Comparison of ENCODE assay signal across 8 cellular contexts in genomic region chr12:12724421-12725085, GRCh38. TPM values are rescaled to one million over a fixed set of nuclear protein-coding genes. Genes with fewer than 3 reads are reported as not detected.
DNase-seq lines count a peak whose midpoint lies in the region; ATAC-seq, FAIRE-seq and TF ChIP-seq lines count a peak whose summit lies in the region.

No MANE protein-coding gene starts in this region.

- BruUV-seq in K562 (replicated peaks; lab: Mats Ljungman, UMichigan): TSS peak; percentile 66

- no peaks in the 10 kb centered on the region for H4K20me1 ChIP-seq in KMS-11 (ENCODE audit: insufficient read depth)
- no peaks in the 10 kb centered on the region for H4K20me1 ChIP-seq in K562 (replicated peaks; ENCODE audit: control insufficient read depth, insufficient read depth, low read length)

- DNase-seq in stimulated activated CD4-positive, alpha-beta T cell treated with anti-CD3 and anti-CD28 coated beads, Interleukin-4, amount 100 ng/mL, for 4 hours: peak; percentile 27 to 36
- DNase-seq in stimulated activated CD4-positive, alpha-beta T cell treated with anti-CD3 and anti-CD28 coated beads, Interleukin-1b, Interleukin-23, amount 100 ng/mL, for 48 hours: no peak
- peak in 3 of 4 experiments; percentile 34 to 38 (median 37) for DNase-seq in K562 (ENCODE audit: extremely low read depth in 1 of 4, low spot score in 3 of 4)
- DNase-seq in left lobe of liver (ENCODE audit: low spot score): no peak
- no peak for DNase-seq in NCI-H446 (lab: John Stamatoyannopoulos, UW)

- H3K27ac ChIP-seq in KMS-11 (peak overlapping the region; percentile 98), K562 (ENCODE audit: extremely low read depth, low read depth, low read length) (peak overlapping the region; percentile 97), temporal lobe (ENCODE audit: low read depth, low read length) (peak overlapping the region; percentile 91)

- H3K27me3 ChIP-seq in KMS-11 (ENCODE audit: insufficient read depth, low read depth): no peaks in the 10 kb centered on the region
- H3K27me3 ChIP-seq in K562 (ENCODE audit: control insufficient read depth in 2 of 2, insufficient read depth in 2 of 2, low read length in 2 of 2): no peaks in the 10 kb centered on the region

- in situ Hi-C loops in K562 (cut with MboI): loop anchor here (25.0 kb wide), 1 partner anchor 1162 kb away; no protein-coding TSS in a partner anchor

- POLR2A ChIA-PET in K562 (lab: Yijun Ruan, JAX): interaction anchor here (0.7 to 1.7 kb wide), 3 partner anchors 10 to 487 kb away, joined by 3 to 4 read pairs (median 4); partner anchors contain the start of gene BORCS5

- TF ChIP-seq CTCF in KMS-11 (conservative IDR thresholded peaks at IDR 0.05; ENCODE audit: low read depth, low read length): no peak
- no peak for TF ChIP-seq CTCF in K562 (IDR thresholded peaks at IDR 0.05 in 2 of 3, conservative IDR thresholded peaks at IDR 0.05 in 1 of 3; ENCODE audit: insufficient read depth in 2 of 3, low read depth in 1 of 3, low read length in 3 of 3)

- H3K36me3 ChIP-seq in KMS-11 (ENCODE audit: insufficient read depth) (peaks cover 18% of the 10 kb centered on the region; the same call in 1 of the 2 replicates), K562 (ENCODE audit: control insufficient read depth, insufficient read depth, low read length) (peaks cover 27% of the 10 kb centered on the region)

- CTCF ChIA-PET in K562 (lab: Yijun Ruan, JAX; ENCODE audit: low intra/inter-chr PET ratio): no interaction called here

- TF ChIP-seq RAD21 in K562 (CRISPR knock-in tag; conservative IDR thresholded peaks at IDR 0.05 in 1 of 2, IDR thresholded peaks at IDR 0.05 in 1 of 2): no peak

- WGBS in K562 (ENCODE audit: insufficient coverage, low coverage, missing lambda C conversion rate): 2% methylated on average over 15 of the region's 46 CpGs

- H3K4me1 ChIP-seq in KMS-11 (ENCODE audit: low read depth, poor library complexity, severe bottlenecking) (peaks cover 26% of the 10 kb centered on the region), K562 (replicated peaks in 1 of 2; ENCODE audit: control insufficient read depth in 2 of 2, insufficient read depth in 2 of 2, low read length in 2 of 2) (peaks cover 11 to 18% of the 10 kb centered on the region in 2 experiments; a peak in 2 of 5 replicates)

- peak overlapping the region; percentile 84 for H3K4me2 ChIP-seq in KMS-11
- peak overlapping the region; percentile 80 for H3K4me2 ChIP-seq in K562 (ENCODE audit: insufficient read depth, low read length)

- H2AFZ ChIP-seq in KMS-11 (ENCODE audit: low read depth) (no peak overlapping the region), K562 (ENCODE audit: low read depth, low read length) (no peak overlapping the region)

- no peaks in the 10 kb centered on the region for H3K9me3 ChIP-seq in K562 (replicated peaks; ENCODE audit: control insufficient read depth, insufficient read depth, low read depth, low read length)

- intact Hi-C loops in K562 (cut with micrococcal nuclease): loop anchor here (1.0 to 5.0 kb wide), 2 partner anchors 7 to 63 kb away; partner anchors contain the start of genes APOLD1 and CDKN1B

- no peak overlapping the region for H3K4me3 ChIP-seq in KMS-11 (IDR thresholded peaks at IDR 0.05; ENCODE audit: insufficient read depth, low read depth, low read length)
- H3K4me3 ChIP-seq in K562: peak overlapping the region; percentile 57

- TF ChIP-seq EP300 in K562 (IDR thresholded peaks at IDR 0.05; ENCODE audit: low read length): no peak

- FAIRE-seq in K562 (lab: Jason Lieb, UNC): no peak

- H3K9ac ChIP-seq in KMS-11 (peak overlapping the region; percentile 98), K562 (ENCODE audit: insufficient read depth in 1 of 2, low read depth in 2 of 2, low read length in 2 of 2) (peak overlapping the region; percentile 94 to 98)

- H3K9me1 ChIP-seq in K562 (ENCODE audit: control insufficient read depth, insufficient read depth, low read length): no peaks in the 10 kb centered on the region

- TF ChIP-seq POLR2A in K562 (conservative IDR thresholded peaks at IDR 0.05): peak; percentile 52; the same call in 1 of the 2 replicates

- ATAC-seq in K562 (no peak; the same call in 2 of the 3 replicates), left lobe of liver (peak; percentile 22), GM21360 (IDR thresholded peaks at IDR 0.05; ENCODE audit: unreplicated experiment) (no peak)

- H3K79me2 ChIP-seq in KMS-11 (ENCODE audit: insufficient read depth, low read depth) (peaks cover 86% of the 10 kb centered on the region), K562 (ENCODE audit: control insufficient read depth, insufficient read depth, low read length) (peaks cover 87% of the 10 kb centered on the region)

TF ChIP-seq in K562, 482 proteins besides CTCF, POLR2A, EP300 and RAD21 (continues in another document):
- TF ChIP-seq EGR1 (conservative IDR thresholded peaks at IDR 0.05) (0 out of 2 replicates have a peak, but pooled peaks have one; percentile 5), RBFOX2 (IDR thresholded peaks at IDR 0.05; ENCODE audit: low read depth, low read length) (peak; percentile 79), ZNF280A (IDR thresholded peaks at IDR 0.05; ENCODE audit: low read depth, partially characterized antibody) (no peak), PRPF4 (IDR thresholded peaks at IDR 0.05; ENCODE audit: insufficient read depth, low read depth, low read length, poor library complexity, severe bottlenecking) (peak; percentile 43), SUPT5H (IDR thresholded peaks at IDR 0.05) (0 out of 2 replicates have a peak, but pooled peaks have one; percentile 46)
- TF ChIP-seq, protein P1, sequence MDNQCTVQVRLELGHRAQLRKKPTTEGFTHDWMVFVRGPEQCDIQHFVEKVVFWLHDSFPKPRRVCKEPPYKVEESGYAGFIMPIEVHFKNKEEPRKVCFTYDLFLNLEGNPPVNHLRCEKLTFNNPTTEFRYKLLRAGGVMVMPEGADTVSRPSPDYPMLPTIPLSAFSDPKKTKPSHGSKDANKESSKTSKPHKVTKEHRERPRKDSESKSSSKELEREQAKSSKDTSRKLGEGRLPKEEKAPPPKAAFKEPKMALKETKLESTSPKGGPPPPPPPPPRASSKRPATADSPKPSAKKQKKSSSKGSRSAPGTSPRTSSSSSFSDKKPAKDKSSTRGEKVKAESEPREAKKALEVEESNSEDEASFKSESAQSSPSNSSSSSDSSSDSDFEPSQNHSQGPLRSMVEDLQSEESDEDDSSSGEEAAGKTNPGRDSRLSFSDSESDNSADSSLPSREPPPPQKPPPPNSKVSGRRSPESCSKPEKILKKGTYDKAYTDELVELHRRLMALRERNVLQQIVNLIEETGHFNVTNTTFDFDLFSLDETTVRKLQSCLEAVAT (IDR thresholded peaks at IDR 0.05): peak in 1 of 2 experiments; percentile 70; a peak in 3 of 4 replicates

RNA-seq across cellular contexts. Expression of gene CDKN1B, which starts 7.4 kb away (rescaled TPM):
- total RNA-seq in K562 (2011; cell fraction: chromatin; rRNA removed; ENCODE audit: low replicate concordance): 6.1 and 9.5 TPM in 2 replicates
- 15.8 and 17.9 TPM in 2 replicates for total RNA-seq in K562 (2011; cell fraction: nucleolus; rRNA removed)
- total RNA-seq in K562 (2011; cell fraction: nucleoplasm; rRNA removed): 8.5 and 10.2 TPM in 2 replicates
- total RNA-seq in K562 (2014; rRNA removed): 32.0 and 35.2 TPM in 2 replicates
- 13.5 and 16.0 TPM in 2 replicates for total RNA-seq in K562 (2014; rRNA removed; fragmentation: Illumina TruSeq; extraction: Trizol)
- total RNA-seq in K562 (2015; rRNA removed; fragmentation: Illumina TruSeq; extraction: Trizol): 16.8 and 18.6 TPM in 2 replicates
- 23.9 and 27.3 TPM in 2 replicates for total RNA-seq in K562 (2021)
- 12.9 and 13.7 TPM in 2 replicates for polyA plus RNA-seq in K562 (2011; rRNA removed)
- 5.9 and 6.8 TPM in 2 replicates for polyA plus RNA-seq in K562 (2011; cell fraction: cytosol; rRNA removed)
- polyA plus RNA-seq in K562 (2011; cell fraction: nucleus; rRNA removed): 10.1 and 11.6 TPM in 2 replicates
- 22.9 and 24.9 TPM in 2 replicates for polyA plus RNA-seq in K562 (2012)
- 15.5 and 17.5 TPM in 2 replicates for polyA plus RNA-seq in K562 (2014; fragmentation: Illumina TruSeq; extraction: Trizol)
- 1 to 10 TPM; 2.6 to 3.0 TPM for polyA plus RNA-seq in K562 (2014; fragmentation: Nextera tagmentation; extraction: Ambion mirVana)
- polyA plus RNA-seq in K562 (2014; rRNA removed): 21.0 and 21.9 TPM in 2 replicates
- 8.8 and 9.9 TPM in 2 replicates for polyA minus RNA-seq in K562 (2011; rRNA and poly(A)+ RNA removed)
- 5.1 and 8.9 TPM in 2 replicates for polyA minus RNA-seq in K562 (2011; cell fraction: cytosol; rRNA and poly(A)+ RNA removed)
- polyA minus RNA-seq in K562 (2011; cell fraction: nucleus; rRNA and poly(A)+ RNA removed): 13.9 and 27.3 TPM in 2 replicates
- 25.5 TPM for total RNA-seq in left lobe of liver
- 107 TPM for total RNA-seq in temporal lobe

RNA-seq across cellular contexts. Expression of gene GPR19, which starts 28.6 kb away (rescaled TPM):
- total RNA-seq in K562 (2011; cell fraction: chromatin; rRNA removed; ENCODE audit: low replicate concordance): 0.65 and 0.70 TPM in 2 replicates
- 0.53 TPM in 1 of 2 replicates, not detected in the other for total RNA-seq in K562 (2011; cell fraction: nucleolus; rRNA removed)
- 0.44 and 0.53 TPM in 2 replicates for total RNA-seq in K562 (2011; cell fraction: nucleoplasm; rRNA removed)
- 0.08 TPM in 1 of 2 replicates, not detected in the other for total RNA-seq in K562 (2014; rRNA removed)
- total RNA-seq in K562 (2014; rRNA removed; fragmentation: Illumina TruSeq; extraction: Trizol): 0.73 and 0.76 TPM in 2 replicates
- 0.15 and 0.22 TPM in 2 replicates for total RNA-seq in K562 (2015; rRNA removed; fragmentation: Illumina TruSeq; extraction: Trizol)
- 0.35 TPM in 1 of 2 replicates, not detected in the other for total RNA-seq in K562 (2021)
- 0.35 and 0.40 TPM in 2 replicates for polyA plus RNA-seq in K562 (2011; rRNA removed)
- 0.07 and 0.46 TPM in 2 replicates for polyA plus RNA-seq in K562 (2011; cell fraction: cytosol; rRNA removed)
- polyA plus RNA-seq in K562 (2011; cell fraction: nucleus; rRNA removed): 0.63 and 0.65 TPM in 2 replicates
- polyA plus RNA-seq in K562 (2012): 0.16 and 0.44 TPM in 2 replicates
- polyA plus RNA-seq in K562 (2014; fragmentation: Illumina TruSeq; extraction: Trizol): 0.40 and 0.62 TPM in 2 replicates
- polyA plus RNA-seq in K562 (2014; fragmentation: Nextera tagmentation; extraction: Ambion mirVana): under 1 TPM; 0.22 to 0.35 TPM
- polyA plus RNA-seq in K562 (2014; rRNA removed): 0.24 TPM in 1 of 2 replicates, not detected in the other
- polyA minus RNA-seq in K562 (2011; rRNA and poly(A)+ RNA removed): 0.72 TPM in 1 of 2 replicates, not detected in the other
- not detected in 2 replicates for polyA minus RNA-seq in K562 (2011; cell fraction: cytosol; rRNA and poly(A)+ RNA removed)
- polyA minus RNA-seq in K562 (2011; cell fraction: nucleus; rRNA and poly(A)+ RNA removed): 0.78 TPM in 1 of 2 replicates, not detected in the other
- total RNA-seq in left lobe of liver: 0.18 TPM
- 17.0 TPM for total RNA-seq in temporal lobe

Comparison
In these comparisons a context has a peak if more than half of its experiments do, and no peak if none do; other contexts are left out.
1. DNase-seq: peak in stimulated activated CD4-positive, alpha-beta T cell treated with anti-CD3 and anti-CD28 coated beads, Interleukin-4, amount 100 ng/mL, for 4 hours (2 of 2) and K562 (3 of 4); none in stimulated activated CD4-positive, alpha-beta T cell treated with anti-CD3 and anti-CD28 coated beads, Interleukin-1b, Interleukin-23, amount 100 ng/mL, for 48 hours (single experiment), left lobe of liver (single experiment) and NCI-H446 (0 of 2).
2. RNA of gene GPR19, which starts 28.6 kb away (total RNA-seq): 17.0 TPM in temporal lobe (single experiment); 0.08 to 0.76 TPM in K562 and 0.18 TPM in left lobe of liver (single experiment); every median in the first group is over 10 times any median in the second.
3. Peak in every context shown above with its lines, with median percentiles within 50 percentile points of each other: H3K27ac ChIP-seq.